In the genomic region with DNA sequence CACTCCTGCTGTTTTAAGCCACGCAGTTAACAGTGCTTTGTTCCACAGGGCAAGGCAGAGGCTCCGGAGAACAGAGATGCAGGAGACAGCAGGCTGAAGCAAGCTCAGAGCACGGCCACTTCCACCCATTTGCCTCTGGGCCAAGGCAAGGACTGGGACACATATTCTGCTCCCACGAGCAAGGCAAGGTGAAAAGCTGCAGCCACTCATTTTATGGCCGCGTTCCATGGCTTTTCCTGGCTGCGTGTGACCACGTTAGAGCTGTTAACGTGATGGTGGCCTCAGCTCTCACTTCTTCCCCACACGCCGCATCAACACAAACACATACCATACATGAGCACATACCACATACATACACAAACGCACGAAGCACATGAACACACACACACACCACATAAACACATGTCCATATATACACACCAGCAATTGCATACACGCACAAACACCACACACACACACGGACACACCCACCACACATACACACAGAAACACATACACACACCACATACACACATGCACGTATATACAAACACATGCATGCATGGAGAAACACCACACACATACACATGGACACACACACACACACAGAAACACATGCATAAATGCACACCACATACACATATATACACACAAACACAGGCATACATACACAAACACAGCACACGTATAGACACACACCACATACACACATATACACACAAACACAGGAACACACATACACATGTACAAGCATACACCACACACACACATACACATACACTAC, we compare ENCODE assay signal across 1 cellular context.
TF ChIP-seq lines count a peak whose summit lies in the region.

No MANE protein-coding gene starts in this region.

TF ChIP-seq in HepG2, 621 proteins besides CTCF, POLR2A, EP300 and RAD21 (continued from another document):
- TF ChIP-seq, protein P1, sequence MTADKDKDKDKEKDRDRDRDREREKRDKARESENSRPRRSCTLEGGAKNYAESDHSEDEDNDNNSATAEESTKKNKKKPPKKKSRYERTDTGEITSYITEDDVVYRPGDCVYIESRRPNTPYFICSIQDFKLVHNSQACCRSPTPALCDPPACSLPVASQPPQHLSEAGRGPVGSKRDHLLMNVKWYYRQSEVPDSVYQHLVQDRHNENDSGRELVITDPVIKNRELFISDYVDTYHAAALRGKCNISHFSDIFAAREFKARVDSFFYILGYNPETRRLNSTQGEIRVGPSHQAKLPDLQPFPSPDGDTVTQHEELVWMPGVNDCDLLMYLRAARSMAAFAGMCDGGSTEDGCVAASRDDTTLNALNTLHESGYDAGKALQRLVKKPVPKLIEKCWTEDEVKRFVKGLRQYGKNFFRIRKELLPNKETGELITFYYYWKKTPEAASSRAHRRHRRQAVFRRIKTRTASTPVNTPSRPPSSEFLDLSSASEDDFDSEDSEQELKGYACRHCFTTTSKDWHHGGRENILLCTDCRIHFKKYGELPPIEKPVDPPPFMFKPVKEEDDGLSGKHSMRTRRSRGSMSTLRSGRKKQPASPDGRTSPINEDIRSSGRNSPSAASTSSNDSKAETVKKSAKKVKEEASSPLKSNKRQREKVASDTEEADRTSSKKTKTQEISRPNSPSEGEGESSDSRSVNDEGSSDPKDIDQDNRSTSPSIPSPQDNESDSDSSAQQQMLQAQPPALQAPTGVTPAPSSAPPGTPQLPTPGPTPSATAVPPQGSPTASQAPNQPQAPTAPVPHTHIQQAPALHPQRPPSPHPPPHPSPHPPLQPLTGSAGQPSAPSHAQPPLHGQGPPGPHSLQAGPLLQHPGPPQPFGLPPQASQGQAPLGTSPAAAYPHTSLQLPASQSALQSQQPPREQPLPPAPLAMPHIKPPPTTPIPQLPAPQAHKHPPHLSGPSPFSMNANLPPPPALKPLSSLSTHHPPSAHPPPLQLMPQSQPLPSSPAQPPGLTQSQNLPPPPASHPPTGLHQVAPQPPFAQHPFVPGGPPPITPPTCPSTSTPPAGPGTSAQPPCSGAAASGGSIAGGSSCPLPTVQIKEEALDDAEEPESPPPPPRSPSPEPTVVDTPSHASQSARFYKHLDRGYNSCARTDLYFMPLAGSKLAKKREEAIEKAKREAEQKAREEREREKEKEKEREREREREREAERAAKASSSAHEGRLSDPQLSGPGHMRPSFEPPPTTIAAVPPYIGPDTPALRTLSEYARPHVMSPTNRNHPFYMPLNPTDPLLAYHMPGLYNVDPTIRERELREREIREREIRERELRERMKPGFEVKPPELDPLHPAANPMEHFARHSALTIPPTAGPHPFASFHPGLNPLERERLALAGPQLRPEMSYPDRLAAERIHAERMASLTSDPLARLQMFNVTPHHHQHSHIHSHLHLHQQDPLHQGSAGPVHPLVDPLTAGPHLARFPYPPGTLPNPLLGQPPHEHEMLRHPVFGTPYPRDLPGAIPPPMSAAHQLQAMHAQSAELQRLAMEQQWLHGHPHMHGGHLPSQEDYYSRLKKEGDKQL (CRISPR knock-in tag; IDR thresholded peaks at IDR 0.05; ENCODE audit: low read depth) = no peak
- TF ChIP-seq PHF21A (CRISPR knock-in tag; IDR thresholded peaks at IDR 0.05) (no peak), ZNF556 (CRISPR knock-in tag; IDR thresholded peaks at IDR 0.05; ENCODE audit: borderline replicate concordance) (no peak), BHLHE40 (IDR thresholded peaks at IDR 0.05; ENCODE audit: low read length) (no peak), IRF2 (CRISPR knock-in tag; IDR thresholded peaks at IDR 0.05) (no peak), ZNF777 (CRISPR knock-in tag; IDR thresholded peaks at IDR 0.05) (no peak), SMYD3 (CRISPR knock-in tag; IDR thresholded peaks at IDR 0.05) (no peak), KDM5A (IDR thresholded peaks at IDR 0.05; ENCODE audit: borderline replicate concordance, low read length) (no peak), FOXP1 (IDR thresholded peaks at IDR 0.05) (peak; percentile 6; the same call in 1 of the 2 replicates), FOXP1 (CRISPR knock-in tag; IDR thresholded peaks at IDR 0.05) (no peak), SRF (IDR thresholded peaks at IDR 0.05; ENCODE audit: low read depth, low read length) (no peak), ATF7 (IDR thresholded peaks at IDR 0.05) (peak; percentile 19; the same call in 1 of the 2 replicates), ATF7 (CRISPR knock-in tag; IDR thresholded peaks at IDR 0.05) (no peak), NFRKB (IDR thresholded peaks at IDR 0.05) (peak; percentile 19; the same call in 1 of the 2 replicates), JUNB (CRISPR knock-in tag; IDR thresholded peaks at IDR 0.05; ENCODE audit: borderline replicate concordance) (0 out of 2 replicates have a peak, but pooled peaks have one; percentile 28)
- TF ChIP-seq, protein P2, sequence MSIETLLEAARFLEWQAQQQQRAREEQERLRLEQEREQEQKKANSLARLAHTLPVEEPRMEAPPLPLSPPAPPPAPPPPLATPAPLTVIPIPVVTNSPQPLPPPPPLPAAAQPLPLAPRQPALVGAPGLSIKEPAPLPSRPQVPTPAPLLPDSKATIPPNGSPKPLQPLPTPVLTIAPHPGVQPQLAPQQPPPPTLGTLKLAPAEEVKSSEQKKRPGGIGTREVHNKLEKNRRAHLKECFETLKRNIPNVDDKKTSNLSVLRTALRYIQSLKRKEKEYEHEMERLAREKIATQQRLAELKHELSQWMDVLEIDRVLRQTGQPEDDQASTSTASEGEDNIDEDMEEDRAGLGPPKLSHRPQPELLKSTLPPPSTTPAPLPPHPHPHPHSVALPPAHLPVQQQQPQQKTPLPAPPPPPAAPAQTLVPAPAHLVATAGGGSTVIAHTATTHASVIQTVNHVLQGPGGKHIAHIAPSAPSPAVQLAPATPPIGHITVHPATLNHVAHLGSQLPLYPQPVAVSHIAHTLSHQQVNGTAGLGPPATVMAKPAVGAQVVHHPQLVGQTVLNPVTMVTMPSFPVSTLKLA (IDR thresholded peaks at IDR 0.05) = peak; percentile 93
- TF ChIP-seq, protein P3, sequence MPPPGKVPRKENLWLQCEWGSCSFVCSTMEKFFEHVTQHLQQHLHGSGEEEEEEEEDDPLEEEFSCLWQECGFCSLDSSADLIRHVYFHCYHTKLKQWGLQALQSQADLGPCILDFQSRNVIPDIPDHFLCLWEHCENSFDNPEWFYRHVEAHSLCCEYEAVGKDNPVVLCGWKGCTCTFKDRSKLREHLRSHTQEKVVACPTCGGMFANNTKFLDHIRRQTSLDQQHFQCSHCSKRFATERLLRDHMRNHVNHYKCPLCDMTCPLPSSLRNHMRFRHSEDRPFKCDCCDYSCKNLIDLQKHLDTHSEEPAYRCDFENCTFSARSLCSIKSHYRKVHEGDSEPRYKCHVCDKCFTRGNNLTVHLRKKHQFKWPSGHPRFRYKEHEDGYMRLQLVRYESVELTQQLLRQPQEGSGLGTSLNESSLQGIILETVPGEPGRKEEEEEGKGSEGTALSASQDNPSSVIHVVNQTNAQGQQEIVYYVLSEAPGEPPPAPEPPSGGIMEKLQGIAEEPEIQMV (CRISPR knock-in tag; IDR thresholded peaks at IDR 0.05; ENCODE audit: low read depth) = no peak
- TF ChIP-seq, protein P4, sequence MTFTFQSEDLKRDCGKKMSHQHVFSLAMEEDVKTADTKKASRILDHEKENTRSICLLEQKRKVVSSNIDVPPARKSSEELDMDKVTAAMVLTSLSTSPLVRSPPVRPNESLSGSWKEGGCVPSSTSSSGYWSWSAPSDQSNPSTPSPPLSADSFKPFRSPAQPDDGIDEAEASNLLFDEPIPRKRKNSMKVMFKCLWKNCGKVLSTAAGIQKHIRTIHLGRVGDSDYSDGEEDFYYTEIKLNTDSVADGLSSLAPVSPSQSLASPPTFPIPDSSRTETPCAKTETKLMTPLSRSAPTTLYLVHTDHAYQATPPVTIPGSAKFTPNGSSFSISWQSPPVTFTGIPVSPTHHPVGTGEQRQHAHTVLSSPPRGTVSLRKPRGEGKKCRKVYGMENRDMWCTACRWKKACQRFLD (CRISPR knock-in tag; IDR thresholded peaks at IDR 0.05; ENCODE audit: borderline replicate concordance) = no peak
- TF ChIP-seq, protein P5, sequence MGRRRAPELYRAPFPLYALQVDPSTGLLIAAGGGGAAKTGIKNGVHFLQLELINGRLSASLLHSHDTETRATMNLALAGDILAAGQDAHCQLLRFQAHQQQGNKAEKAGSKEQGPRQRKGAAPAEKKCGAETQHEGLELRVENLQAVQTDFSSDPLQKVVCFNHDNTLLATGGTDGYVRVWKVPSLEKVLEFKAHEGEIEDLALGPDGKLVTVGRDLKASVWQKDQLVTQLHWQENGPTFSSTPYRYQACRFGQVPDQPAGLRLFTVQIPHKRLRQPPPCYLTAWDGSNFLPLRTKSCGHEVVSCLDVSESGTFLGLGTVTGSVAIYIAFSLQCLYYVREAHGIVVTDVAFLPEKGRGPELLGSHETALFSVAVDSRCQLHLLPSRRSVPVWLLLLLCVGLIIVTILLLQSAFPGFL (CRISPR knock-in tag; IDR thresholded peaks at IDR 0.05) = no peak
- TF ChIP-seq, protein P6, sequence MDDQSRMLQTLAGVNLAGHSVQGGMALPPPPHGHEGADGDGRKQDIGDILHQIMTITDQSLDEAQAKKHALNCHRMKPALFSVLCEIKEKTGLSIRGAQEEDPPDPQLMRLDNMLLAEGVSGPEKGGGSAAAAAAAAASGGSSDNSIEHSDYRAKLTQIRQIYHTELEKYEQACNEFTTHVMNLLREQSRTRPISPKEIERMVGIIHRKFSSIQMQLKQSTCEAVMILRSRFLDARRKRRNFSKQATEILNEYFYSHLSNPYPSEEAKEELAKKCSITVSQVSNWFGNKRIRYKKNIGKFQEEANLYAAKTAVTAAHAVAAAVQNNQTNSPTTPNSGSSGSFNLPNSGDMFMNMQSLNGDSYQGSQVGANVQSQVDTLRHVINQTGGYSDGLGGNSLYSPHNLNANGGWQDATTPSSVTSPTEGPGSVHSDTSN (CRISPR knock-in tag; IDR thresholded peaks at IDR 0.05; ENCODE audit: borderline replicate concordance) = no peak
- TF ChIP-seq, protein P7, sequence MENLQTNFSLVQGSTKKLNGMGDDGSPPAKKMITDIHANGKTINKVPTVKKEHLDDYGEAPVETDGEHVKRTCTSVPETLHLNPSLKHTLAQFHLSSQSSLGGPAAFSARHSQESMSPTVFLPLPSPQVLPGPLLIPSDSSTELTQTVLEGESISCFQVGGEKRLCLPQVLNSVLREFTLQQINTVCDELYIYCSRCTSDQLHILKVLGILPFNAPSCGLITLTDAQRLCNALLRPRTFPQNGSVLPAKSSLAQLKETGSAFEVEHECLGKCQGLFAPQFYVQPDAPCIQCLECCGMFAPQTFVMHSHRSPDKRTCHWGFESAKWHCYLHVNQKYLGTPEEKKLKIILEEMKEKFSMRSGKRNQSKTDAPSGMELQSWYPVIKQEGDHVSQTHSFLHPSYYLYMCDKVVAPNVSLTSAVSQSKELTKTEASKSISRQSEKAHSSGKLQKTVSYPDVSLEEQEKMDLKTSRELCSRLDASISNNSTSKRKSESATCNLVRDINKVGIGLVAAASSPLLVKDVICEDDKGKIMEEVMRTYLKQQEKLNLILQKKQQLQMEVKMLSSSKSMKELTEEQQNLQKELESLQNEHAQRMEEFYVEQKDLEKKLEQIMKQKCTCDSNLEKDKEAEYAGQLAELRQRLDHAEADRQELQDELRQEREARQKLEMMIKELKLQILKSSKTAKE (CRISPR knock-in tag; IDR thresholded peaks at IDR 0.05; ENCODE audit: borderline replicate concordance) = 0 out of 2 replicates have a peak, but pooled peaks have one; percentile 13
- TF ChIP-seq, protein P8, sequence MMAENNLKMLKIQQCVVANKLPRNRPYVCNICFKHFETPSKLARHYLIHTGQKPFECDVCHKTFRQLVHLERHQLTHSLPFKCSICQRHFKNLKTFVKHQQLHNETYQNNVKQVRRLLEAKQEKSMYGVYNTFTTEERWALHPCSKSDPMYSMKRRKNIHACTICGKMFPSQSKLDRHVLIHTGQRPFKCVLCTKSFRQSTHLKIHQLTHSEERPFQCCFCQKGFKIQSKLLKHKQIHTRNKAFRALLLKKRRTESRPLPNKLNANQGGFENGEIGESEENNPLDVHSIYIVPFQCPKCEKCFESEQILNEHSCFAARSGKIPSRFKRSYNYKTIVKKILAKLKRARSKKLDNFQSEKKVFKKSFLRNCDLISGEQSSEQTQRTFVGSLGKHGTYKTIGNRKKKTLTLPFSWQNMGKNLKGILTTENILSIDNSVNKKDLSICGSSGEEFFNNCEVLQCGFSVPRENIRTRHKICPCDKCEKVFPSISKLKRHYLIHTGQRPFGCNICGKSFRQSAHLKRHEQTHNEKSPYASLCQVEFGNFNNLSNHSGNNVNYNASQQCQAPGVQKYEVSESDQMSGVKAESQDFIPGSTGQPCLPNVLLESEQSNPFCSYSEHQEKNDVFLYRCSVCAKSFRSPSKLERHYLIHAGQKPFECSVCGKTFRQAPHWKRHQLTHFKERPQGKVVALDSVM (CRISPR knock-in tag; IDR thresholded peaks at IDR 0.05) = no peak
